Comparison of ENCODE assay signal across 8 cellular contexts in genomic region chr18:32549248-32549842, GRCh38.
DNase-seq lines count a peak whose midpoint lies in the region; ATAC-seq lines count a peak whose summit lies in the region.

No MANE protein-coding gene starts in this region.

- H3K4me3 ChIP-seq in NT2/D1 (ENCODE audit: insufficient read length, low read depth), result no peak overlapping the region

- H3K4me1 ChIP-seq in NT2/D1 (ENCODE audit: insufficient read depth, insufficient read length), result no peaks in the 10 kb centered on the region

- H3K27me3 ChIP-seq in NT2/D1 (ENCODE audit: insufficient read depth, insufficient read length), result no peaks in the 10 kb centered on the region

- ATAC-seq in GM21528 (IDR thresholded peaks at IDR 0.05; ENCODE audit: low FRiP score, unreplicated experiment), result peak; percentile 69

- no peaks in the 10 kb centered on the region for H3K9me3 ChIP-seq in NT2/D1 (ENCODE audit: insufficient read depth, low read length)

- no peak overlapping the region for H3K9ac ChIP-seq in NT2/D1 (ENCODE audit: insufficient read length, low read depth)

- H3K36me3 ChIP-seq in NT2/D1 (ENCODE audit: insufficient read depth, insufficient read length, low read length), result no peaks in the 10 kb centered on the region

- DNase-seq in ELR (ENCODE audit: low read depth) (peak; percentile 3), HuH-7 (ENCODE audit: low spot score) (peak; percentile 33), NT2/D1 (ENCODE audit: low read depth, low spot score) (peak; percentile 42), globus pallidus (ENCODE audit: low spot score) (peak; percentile 46), putamen (ENCODE audit: low spot score) (peak; percentile 29), mesenteric fat pad (ENCODE audit: low spot score) (no peak)
- DNase-seq in activated T-cell treated with anti-CD3 and anti-CD28 coated beads, Interleukin-2, amount 50 U/mL, for 48 hours, result peak; percentile 49 to 56
